ENCODE assay signal across 8 cellular contexts in genomic region chr6:30480536-30481156, GRCh38. TPM values are rescaled to one million over a fixed set of nuclear protein-coding genes. Genes with fewer than 3 reads are reported as not detected.
DNase-seq lines count a peak whose midpoint lies in the region; ATAC-seq and TF ChIP-seq lines count a peak whose summit lies in the region.

No MANE protein-coding gene starts in this region.

- peak; percentile 87 for ATAC-seq in central memory CD8-positive, alpha-beta T cell (replicated peaks; ENCODE audit: extremely low read depth, poor library complexity, severe bottlenecking)
- ATAC-seq in HG02642 (IDR thresholded peaks at IDR 0.05; ENCODE audit: poor library complexity, unreplicated experiment): no peak

- H3K36me3 Mint-ChIP-seq in central memory CD8-positive, alpha-beta T cell (ENCODE audit: insufficient read depth): peaks cover 8% of the 10 kb centered on the region
- peaks cover 6% of the 10 kb centered on the region in 2 donors for H3K36me3 Mint-ChIP-seq in CD14-positive monocyte

- peaks cover 32% of the 10 kb centered on the region for H3K4me1 Mint-ChIP-seq in central memory CD8-positive, alpha-beta T cell
- H3K4me1 Mint-ChIP-seq in CD14-positive monocyte: peaks cover 17% of the 10 kb centered on the region

- peaks cover 64% of the 10 kb centered on the region for H3K27me3 Mint-ChIP-seq in central memory CD8-positive, alpha-beta T cell
- peaks cover 71 to 82% (median 75%) of the 10 kb centered on the region in 3 donors for H3K27me3 Mint-ChIP-seq in CD14-positive monocyte (ENCODE audit: low read depth in 3 of 3)

- DNase-seq in stimulated activated CD4-positive, alpha-beta T cell treated with anti-CD3 and anti-CD28 coated beads, Interleukin-1b, Interleukin-23, amount 100 ng/mL, for 48 hours: peak; percentile 31
- no peak for DNase-seq in stimulated activated CD4-positive, alpha-beta T cell treated with anti-CD3 and anti-CD28 coated beads, Interleukin-12 subunit alpha, Interleukin-12 subunit beta, amount 100 ng/mL, for 4 hours
- DNase-seq in T-helper 2 cell (peak in 4 of 5 experiments; percentile 35 to 88 (median 76)), NK-92 (lab: John Stamatoyannopoulos, UW; ENCODE audit: unreplicated experiment) (no peak), CD14-positive monocyte (ENCODE audit: low spot score) (no peak), RKO (ENCODE audit: low spot score) (no peak)
- DNase-seq in central memory CD8-positive, alpha-beta T cell (ENCODE audit: low spot score in 2 of 2): peak; percentile 51 to 76

- H3K4me3 Mint-ChIP-seq in central memory CD8-positive, alpha-beta T cell: peak overlapping the region; percentile 12
- peak overlapping the region in 1 of 2 donors; percentile 59 for H3K4me3 Mint-ChIP-seq in CD14-positive monocyte

- no peak for TF ChIP-seq CTCF in CD14-positive monocyte (IDR thresholded peaks at IDR 0.05)

- H3K9me3 Mint-ChIP-seq in central memory CD8-positive, alpha-beta T cell: no peaks in the 10 kb centered on the region
- peaks cover 0 to 18% (median 7%) of the 10 kb centered on the region in 7 donors for H3K9me3 Mint-ChIP-seq in CD14-positive monocyte

- H3K27ac Mint-ChIP-seq in central memory CD8-positive, alpha-beta T cell (ENCODE audit: low read depth): peak overlapping the region; percentile 38
- H3K27ac Mint-ChIP-seq in CD14-positive monocyte: no peak overlapping the region

- intact Hi-C loops in CD14-positive monocyte (cut with micrococcal nuclease): loop anchor here (5.0 to 10.0 kb wide), 5 partner anchors 62 to 244 kb away; partner anchors contain the start of genes TUBB (in 2 of the 2) and DHX16 (in 1 of the 2)

RNA-seq across cellular contexts. Expression of gene HLA-E, which starts 8.7 kb away (rescaled TPM):
- 100 to 1,000 TPM; 870 to 944 TPM for polyA plus RNA-seq in CD14-positive monocyte

Comparison
In these comparisons a context has a peak if more than half of its experiments do, and no peak if none do; other contexts are left out.
1. DNase-seq: peak in stimulated activated CD4-positive, alpha-beta T cell treated with anti-CD3 and anti-CD28 coated beads, Interleukin-1b, Interleukin-23, amount 100 ng/mL, for 48 hours (single experiment), T-helper 2 cell (4 of 5) and central memory CD8-positive, alpha-beta T cell (2 of 2); none in stimulated activated CD4-positive, alpha-beta T cell treated with anti-CD3 and anti-CD28 coated beads, Interleukin-12 subunit alpha, Interleukin-12 subunit beta, amount 100 ng/mL, for 4 hours (single experiment), NK-92 (single experiment), CD14-positive monocyte (single experiment) and RKO (single experiment).